In genomic region chr1:81556968-81557367, GRCh38 we compare ENCODE assay signal across 19 cellular contexts.
DNase-seq lines count a peak whose midpoint lies in the region; ATAC-seq and TF ChIP-seq lines count a peak whose summit lies in the region.
"Had no signal": no experiment of that assay in that cellular context is flagged by ENCODE, and none has a peak within 500 bp of the region (broad histone marks: within the 10 kb centered on the region; RNA-seq: fewer than 3 reads in every experiment).

No MANE protein-coding gene starts in this region.

- DNase-seq in WTC11 (ENCODE audit: low spot score) (no peak), mesenchymal stem cell (no peak), trophoblast cell (peak in 1 of 2 donors; percentile 32), esophagus muscularis mucosa (ENCODE audit: extremely low spot score) (no peak), GM19240 (ENCODE audit: insufficient read length, low spot score) (no peak)
- no peak for DNase-seq in effector CD8-positive, alpha-beta T cell (lab: John Stamatoyannopoulos, UW)
- DNase-seq: 8988T; ACHN; AML-193; C1 segment of cervical spinal cord; Caco-2; CD4-positive, alpha-beta memory T cell; DMS153; DND-41; GOT3; H7; HCEC 1CT had no signal

- H2BK15ac ChIP-seq in mesenchymal stem cell (ENCODE audit: low read depth, poor library complexity, severe bottlenecking), result no peak overlapping the region

- H3K9me3 ChIP-seq in mesenchymal stem cell (ENCODE audit: control insufficient read depth, low read length), result no peaks in the 10 kb centered on the region
- H3K9me3 ChIP-seq in trophoblast cell (ENCODE audit: insufficient read depth, low read depth, low read length), result no peaks in the 10 kb centered on the region
- H3K9me3 ChIP-seq in esophagus muscularis mucosa, result no peaks in the 10 kb centered on the region
- H3K9me3 ChIP-seq: A549, Caco-2 had no signal

- H3K4me1 ChIP-seq in mesenchymal stem cell (ENCODE audit: control insufficient read depth, insufficient read depth, low read depth, low read length), result no peaks in the 10 kb centered on the region
- peaks cover 5 to 10% of the 10 kb centered on the region in 2 experiments for H3K4me1 ChIP-seq in trophoblast cell (ENCODE audit: control insufficient read depth in 1 of 2, insufficient read depth in 2 of 2, low read length in 2 of 2)
- peaks cover 0 to 10% (median 0%) of the 10 kb centered on the region in 4 donors for H3K4me1 ChIP-seq in esophagus muscularis mucosa
- H3K4me1 ChIP-seq: A549, Caco-2 had no signal

- peaks cover 39% of the 10 kb centered on the region for H3K4me1 Mint-ChIP-seq in WTC11
- H3K4me1 Mint-ChIP-seq: CD4-positive, alpha-beta memory T cell had no signal

- H2AFZ ChIP-seq in mesenchymal stem cell (ENCODE audit: low read depth, low read length) (peak overlapping the region; percentile 18), trophoblast cell (ENCODE audit: insufficient read depth, low read length, poor library complexity) (no peak overlapping the region)

- H3K9ac ChIP-seq in mesenchymal stem cell (ENCODE audit: low read length) (no peak overlapping the region), trophoblast cell (ENCODE audit: low read length) (no peak overlapping the region)

- no peaks in the 10 kb centered on the region for H3K9me3 Mint-ChIP-seq in WTC11

- H2BK120ac ChIP-seq in mesenchymal stem cell (ENCODE audit: low read depth, low read length) (no peak overlapping the region), trophoblast cell (ENCODE audit: insufficient read depth, low read length, poor library complexity) (no peak overlapping the region)

- TF ChIP-seq EP300 in esophagus muscularis mucosa (IDR thresholded peaks at IDR 0.05), result no peak

- peaks cover 2% of the 10 kb centered on the region; the same call in 1 of the 2 replicates for H3K27me3 Mint-ChIP-seq in WTC11 (ENCODE audit: low read depth)
- H3K27me3 Mint-ChIP-seq: CD4-positive, alpha-beta memory T cell had no signal

- H2BK5ac ChIP-seq in mesenchymal stem cell (ENCODE audit: low read depth, low read length, poor library complexity, severe bottlenecking), result no peak overlapping the region
- no peak overlapping the region for H2BK5ac ChIP-seq in trophoblast cell (ENCODE audit: low read depth, low read length, poor library complexity)

- H3K4me3 ChIP-seq in mesenchymal stem cell (ENCODE audit: insufficient read depth in 1 of 2, low read depth in 1 of 2, low read length in 2 of 2), result no peak overlapping the region
- H3K4me3 ChIP-seq in trophoblast cell (ENCODE audit: low read depth, low read length), result no peak overlapping the region
- H3K4me3 ChIP-seq in esophagus muscularis mucosa, result no peak overlapping the region
- H3K4me3 ChIP-seq: A549 had no signal

- CTCF ChIA-PET in WTC11 (lab: Charles Lee), result interaction anchor here (1.0 to 1.1 kb wide), 2 partner anchors 60 to 203 kb away, joined by 3 read pairs; no protein-coding TSS in a partner anchor

- TF ChIP-seq CTCF in WTC11 (IDR thresholded peaks at IDR 0.05) (no peak), esophagus muscularis mucosa (IDR thresholded peaks at IDR 0.05) (no peak)

- H2BK12ac ChIP-seq in mesenchymal stem cell (ENCODE audit: low read length in 2 of 2) (no peak overlapping the region), trophoblast cell (ENCODE audit: low read length) (peak overlapping the region; percentile 41)

- H3K4me2 ChIP-seq in mesenchymal stem cell (ENCODE audit: low read length, poor library complexity, severe bottlenecking), result no peak overlapping the region
- no peak overlapping the region for H3K4me2 ChIP-seq in trophoblast cell (ENCODE audit: low read length)
- H3K4me2 ChIP-seq: A549 had no signal

- intact Hi-C loops in esophagus muscularis mucosa (cut with DNase I), result no loop called here

- H3K18ac ChIP-seq in mesenchymal stem cell (ENCODE audit: low read depth in 1 of 2, low read length in 2 of 2) (peak overlapping the region in 1 of 2 experiments; percentile 74), trophoblast cell (ENCODE audit: low read length) (no peak overlapping the region)

- 96% methylated on average over 11 of the region's 11 CpGs for WGBS in mesenchymal stem cell
- WGBS in trophoblast cell (ENCODE audit: extremely low coverage, insufficient coverage, insufficient read length), result no CpG with 5 or more reads among the region's 11 CpGs
- 93% methylated on average over 11 of the region's 11 CpGs for WGBS in esophagus muscularis mucosa

- TF ChIP-seq POLR2A in esophagus muscularis mucosa (IDR thresholded peaks at IDR 0.05; ENCODE audit: low read depth), result no peak

- H3K27me3 ChIP-seq in mesenchymal stem cell (ENCODE audit: control insufficient read depth in 1 of 2, insufficient read depth in 1 of 2, low read length in 2 of 2), result no peaks in the 10 kb centered on the region
- H3K27me3 ChIP-seq in trophoblast cell (ENCODE audit: insufficient read depth, low read length), result no peaks in the 10 kb centered on the region
- H3K27me3 ChIP-seq in esophagus muscularis mucosa, result no peaks in the 10 kb centered on the region

- no peak for ATAC-seq in WTC11
- ATAC-seq in GM18519 (IDR thresholded peaks at IDR 0.05; ENCODE audit: low FRiP score, unreplicated experiment), result no peak
- ATAC-seq: A549 had no signal

- H3K4ac ChIP-seq in mesenchymal stem cell (ENCODE audit: low read depth in 1 of 2, low read length in 2 of 2) (peak overlapping the region in 1 of 2 experiments; percentile 15), trophoblast cell (ENCODE audit: low read depth, low read length) (no peak overlapping the region)

- 0 out of 2 replicates have a peak overlapping the region, but pooled peaks have one; percentile 44 for H3K27ac Mint-ChIP-seq in WTC11
- H3K27ac Mint-ChIP-seq: CD4-positive, alpha-beta memory T cell had no signal

- no peak overlapping the region for H4K12ac ChIP-seq in trophoblast cell (ENCODE audit: low read depth, low read length)

- H3K14ac ChIP-seq in mesenchymal stem cell (ENCODE audit: low read length in 2 of 2) (no peak overlapping the region), trophoblast cell (ENCODE audit: low read length) (no peak overlapping the region)

- no peak overlapping the region for H3K4me3 Mint-ChIP-seq in WTC11
- H3K4me3 Mint-ChIP-seq: CD4-positive, alpha-beta memory T cell had no signal

- H4K91ac ChIP-seq in mesenchymal stem cell (ENCODE audit: low read length) (no peak overlapping the region), trophoblast cell (ENCODE audit: low read depth, low read length) (peak overlapping the region; percentile 5)

- H3K36me3 ChIP-seq in mesenchymal stem cell (ENCODE audit: control insufficient read depth in 1 of 2, insufficient read depth in 2 of 2, low read depth in 1 of 2, low read length in 2 of 2) (no peaks in the 10 kb centered on the region), trophoblast cell (ENCODE audit: control insufficient read depth in 1 of 2, insufficient read depth in 2 of 2, low read length in 2 of 2) (no peaks in the 10 kb centered on the region), esophagus muscularis mucosa (no peaks in the 10 kb centered on the region)

- POLR2A ChIA-PET in WTC11 (lab: Charles Lee), result no interaction called here

- H4K8ac ChIP-seq in mesenchymal stem cell (ENCODE audit: low read length), result no peak overlapping the region
- H4K8ac ChIP-seq in trophoblast cell (ENCODE audit: low read depth, low read length), result no peak overlapping the region

- H3K79me1 ChIP-seq in mesenchymal stem cell (replicated peaks; ENCODE audit: low read length, poor library complexity, severe bottlenecking), result no peaks in the 10 kb centered on the region
- H3K79me1 ChIP-seq in trophoblast cell (ENCODE audit: low read length), result peaks cover 4% of the 10 kb centered on the region

- no peak overlapping the region for H3K23ac ChIP-seq in mesenchymal stem cell (ENCODE audit: low read length in 2 of 2)
- H3K23ac ChIP-seq in trophoblast cell (ENCODE audit: low read length), result no peak overlapping the region

- H3K36me3 Mint-ChIP-seq in WTC11, result no peaks in the 10 kb centered on the region
- H3K36me3 Mint-ChIP-seq: CD4-positive, alpha-beta memory T cell had no signal

- H2AK5ac ChIP-seq in mesenchymal stem cell (ENCODE audit: low read length, severe bottlenecking) (no peak overlapping the region), trophoblast cell (ENCODE audit: low read length) (peak overlapping the region; percentile 38)

- H3K79me2 ChIP-seq in trophoblast cell (ENCODE audit: control insufficient read depth, insufficient read depth, low read length, poor library complexity), result no peaks in the 10 kb centered on the region

- no peak overlapping the region for H3K27ac ChIP-seq in mesenchymal stem cell (ENCODE audit: low read length, poor library complexity, severe bottlenecking)
- no peak overlapping the region for H3K27ac ChIP-seq in trophoblast cell (ENCODE audit: low read depth, low read length)
- no peak overlapping the region for H3K27ac ChIP-seq in esophagus muscularis mucosa (replicated peaks in 1 of 4)
- H3K27ac ChIP-seq: A549 had no signal

TF ChIP-seq in WTC11, 78 proteins besides CTCF, POLR2A, EP300 and RAD21 (continues in another document):
- no peak for TF ChIP-seq IRF1 (CRISPR knock-in tag; IDR thresholded peaks at IDR 0.05)
